Comparison of ENCODE assay signal across 16 cellular contexts in the genomic region with DNA sequence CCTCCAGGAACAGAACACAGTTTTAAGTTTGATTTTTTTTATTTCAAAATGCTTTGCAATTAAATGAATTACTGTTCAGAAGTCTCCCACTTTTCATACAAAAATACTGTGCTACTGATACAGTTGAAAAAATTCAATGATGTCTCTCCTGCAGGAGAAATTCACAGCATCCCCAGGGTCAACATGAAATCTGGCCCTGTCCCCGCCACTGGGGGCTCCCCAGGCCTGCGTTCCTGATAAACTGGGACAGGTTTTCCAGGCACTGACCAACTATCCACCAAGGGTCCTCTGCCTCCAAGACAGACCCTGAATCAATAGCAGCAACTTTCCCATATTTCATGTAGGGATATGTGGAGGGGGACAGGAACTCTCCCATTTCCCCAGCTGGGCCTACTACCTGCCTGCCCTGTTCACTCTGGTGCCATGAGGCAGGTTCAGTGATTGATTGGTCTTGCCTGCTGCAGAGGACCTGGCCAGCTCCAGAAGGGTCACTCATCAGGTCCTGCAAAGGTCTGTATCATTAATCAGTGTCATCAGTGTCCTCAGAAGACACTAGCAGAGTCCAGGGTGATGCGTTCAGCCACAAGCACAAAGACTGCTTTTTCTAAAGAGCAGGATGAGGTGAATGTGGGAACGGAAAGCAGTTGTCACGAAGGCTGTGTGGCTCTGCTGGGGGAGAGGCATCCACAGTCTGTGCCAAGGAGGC. TPM values are rescaled to one million over a fixed set of nuclear protein-coding genes. Genes with fewer than 3 reads are reported as not detected.
A peak's percentile ranks its signal among the peaks of the same experiment; 100 is the strongest.
DNase-seq lines count a peak whose midpoint lies in the region; ATAC-seq, FAIRE-seq and TF ChIP-seq lines count a peak whose summit lies in the region.
"Had no signal": no experiment of that assay in that cellular context is flagged by ENCODE, and none has a peak within 500 bp of the region (broad histone marks: within the 10 kb centered on the region; RNA-seq: fewer than 3 reads in every experiment).

No MANE protein-coding gene starts in this region.

- H3K4me3 ChIP-seq in HepG2 (replicated peaks in 1 of 3; ENCODE audit: insufficient read depth in 1 of 3, low read depth in 2 of 3, low read length in 3 of 3): no peak overlapping the region
- H3K4me3 ChIP-seq in right lobe of liver: no peak overlapping the region
- H3K4me3 ChIP-seq in OCI-LY1 (ENCODE audit: low read depth, low read length, poor library complexity, severe bottlenecking): no peak overlapping the region
- H3K4me3 ChIP-seq in endodermal cell (ENCODE audit: low read length): no peak overlapping the region
- H3K4me3 ChIP-seq in suprapubic skin: no peak overlapping the region
- H3K4me3 ChIP-seq: skin epidermis had no signal

- in situ Hi-C loops in HepG2 (cut with HindIII; ENCODE audit: extremely low pct_ligation_motif_present, low pct_unique_long_range_greater_than_20kb): no loop called here

- no peak overlapping the region for H3K27ac Mint-ChIP-seq in endodermal cell

- TF ChIP-seq EP300 in HepG2 (IDR thresholded peaks at IDR 0.05; ENCODE audit: low read depth in 2 of 2, low read length in 2 of 2) (no peak), HepG2 (CRISPR knock-in tag; IDR thresholded peaks at IDR 0.05; ENCODE audit: borderline replicate concordance) (no peak), suprapubic skin (IDR thresholded peaks at IDR 0.05) (no peak)

- peaks cover 28 to 49% of the 10 kb centered on the region in 2 experiments; a peak in 4 of 5 replicates for H3K36me3 ChIP-seq in HepG2 (replicated peaks in 1 of 2; ENCODE audit: control insufficient read depth in 1 of 2, insufficient read depth in 2 of 2, low read length in 2 of 2)
- H3K36me3 ChIP-seq in right lobe of liver: peaks cover 0 to 44% (median 10%) of the 10 kb centered on the region in 4 donors
- peaks cover 63% of the 10 kb centered on the region for H3K36me3 ChIP-seq in OCI-LY1 (ENCODE audit: insufficient read depth, low read length)
- H3K36me3 ChIP-seq in endodermal cell (ENCODE audit: control insufficient read depth, insufficient read depth, low read length): peaks cover 37% of the 10 kb centered on the region
- peaks cover 53% of the 10 kb centered on the region for H3K36me3 ChIP-seq in suprapubic skin

- no peaks in the 10 kb centered on the region for H3K27me3 ChIP-seq in HepG2 (ENCODE audit: control insufficient read depth in 1 of 2, insufficient read depth in 2 of 2, low read length in 2 of 2)
- H3K27me3 ChIP-seq in right lobe of liver: no peaks in the 10 kb centered on the region
- no peaks in the 10 kb centered on the region for H3K27me3 ChIP-seq in OCI-LY1 (ENCODE audit: insufficient read depth, low read length)
- no peaks in the 10 kb centered on the region for H3K27me3 ChIP-seq in endodermal cell (ENCODE audit: control insufficient read depth, insufficient read depth, low read length, poor library complexity, severe bottlenecking)
- H3K27me3 ChIP-seq in suprapubic skin: no peaks in the 10 kb centered on the region

- no peak overlapping the region for H3K4me3 Mint-ChIP-seq in endodermal cell
- H3K4me3 Mint-ChIP-seq: T-helper 17 cell had no signal

- 95% methylated on average over 5 of the region's 5 CpGs for WGBS in HepG2 (ENCODE audit: low lambda C conversion rate)
- WGBS in right lobe of liver (ENCODE audit: insufficient coverage, low coverage, low lambda C conversion rate, missing lambda C conversion rate): 94% methylated on average over 4 of the region's 5 CpGs
- WGBS in endodermal cell (ENCODE audit: insufficient coverage in 1 of 2, insufficient read length in 1 of 2), 2 experiments: 88 to 89% methylated on average over 3 to 5 of the region's 5 CpGs
- 69% methylated on average over 5 of the region's 5 CpGs for WGBS in suprapubic skin

- H3K36me3 Mint-ChIP-seq in endodermal cell (ENCODE audit: low read depth): peaks cover 31% of the 10 kb centered on the region

- H3K4me2 ChIP-seq in HepG2 (ENCODE audit: low read depth, low read length) (no peak overlapping the region), OCI-LY1 (ENCODE audit: low read length) (no peak overlapping the region)

- no peaks in the 10 kb centered on the region for H3K27me3 Mint-ChIP-seq in endodermal cell (ENCODE audit: insufficient read depth)
- H3K27me3 Mint-ChIP-seq: T-helper 17 cell had no signal

- H3K79me2 ChIP-seq in HepG2 (ENCODE audit: insufficient read depth, low read length) (no peaks in the 10 kb centered on the region), OCI-LY1 (ENCODE audit: insufficient read depth, low read length) (no peaks in the 10 kb centered on the region)

- DNase-seq in HepG2 (ENCODE audit: low spot score) (no peak), right lobe of liver (no peak), endodermal cell (no peak), suprapubic skin (ENCODE audit: low spot score in 2 of 2) (no peak), frontal cortex (ENCODE audit: low spot score in 2 of 2) (no peak), midbrain (lab: John Stamatoyannopoulos, UW) (no peak)
- DNase-seq: activated CD4-positive, alpha-beta T cell treated with anti-CD3 and anti-CD28 coated beads, Interleukin-2, amount 50 U/mL, for 1 hour; activated effector memory CD4-positive, alpha-beta T cell treated with Interleukin-2 at 50 U/mL for 16 hours; AML-193; effector CD4-positive, alpha-beta T cell; NCI-H1694 treated with DMSO at 0.1 percent for 48 hours; occipital lobe; T-helper 17 cell had no signal

- H3K9ac ChIP-seq in HepG2 (ENCODE audit: insufficient read depth, low read depth, low read length) (no peak overlapping the region), OCI-LY1 (ENCODE audit: low read length) (no peak overlapping the region), endodermal cell (ENCODE audit: extremely low read depth, low read length, poor library complexity, severe bottlenecking) (no peak overlapping the region)

- POLR2A ChIA-PET in HepG2 (lab: Yijun Ruan, JAX): interaction anchor here (0.7 to 1.4 kb wide), 3 partner anchors 12 to 57 kb away, joined by 3 read pairs; no protein-coding TSS in a partner anchor

- H3K9me3 Mint-ChIP-seq in endodermal cell: no peaks in the 10 kb centered on the region

- H3K9me3 ChIP-seq in HepG2 (ENCODE audit: low read length) (no peaks in the 10 kb centered on the region), right lobe of liver (no peaks in the 10 kb centered on the region), OCI-LY1 (ENCODE audit: low read length) (no peaks in the 10 kb centered on the region), endodermal cell (ENCODE audit: control insufficient read depth, low read length) (no peaks in the 10 kb centered on the region), suprapubic skin (no peaks in the 10 kb centered on the region)

- H3F3A ChIP-seq in OCI-LY1 (ENCODE audit: insufficient read depth, low read length): no peaks in the 10 kb centered on the region

- intact Hi-C loops in HepG2 (cut with micrococcal nuclease; ENCODE audit: unreplicated experiment): no loop called here
- intact Hi-C loops in right lobe of liver (cut with DNase I): no loop called here

- no TSS peak for BruUV-seq in HepG2 (replicated peaks; lab: Mats Ljungman, UMichigan)

- H3K4me1 Mint-ChIP-seq in endodermal cell: no peaks in the 10 kb centered on the region

- ATAC-seq in HepG2: no peak
- ATAC-seq in right lobe of liver: no peak
- no peak for ATAC-seq in GM19463 (IDR thresholded peaks at IDR 0.05; ENCODE audit: unreplicated experiment)
- ATAC-seq: T-helper 17 cell had no signal

- TF ChIP-seq RAD21 in HepG2 (CRISPR knock-in tag; IDR thresholded peaks at IDR 0.05): no peak

- H4K20me1 ChIP-seq in HepG2 (ENCODE audit: insufficient read depth, low read length) (peaks cover 10% of the 10 kb centered on the region; the same call in 1 of the 2 replicates), OCI-LY1 (ENCODE audit: insufficient read depth, low read length) (no peaks in the 10 kb centered on the region)

- no peaks in the 10 kb centered on the region for H3K9me2 ChIP-seq in OCI-LY1 (ENCODE audit: low read depth, low read length)

- TF ChIP-seq CTCF in HepG2 (CRISPR knock-in tag; IDR thresholded peaks at IDR 0.05) (no peak), right lobe of liver (IDR thresholded peaks at IDR 0.05) (no peak), OCI-LY1 (IDR thresholded peaks at IDR 0.05; ENCODE audit: low read length) (no peak), endodermal cell (conservative IDR thresholded peaks at IDR 0.05) (peak; percentile 33), suprapubic skin (IDR thresholded peaks at IDR 0.05) (no peak)

- H3K4me1 ChIP-seq in HepG2 (ENCODE audit: insufficient read depth, low read length) (peaks cover 32% of the 10 kb centered on the region), right lobe of liver (no peaks in the 10 kb centered on the region), OCI-LY1 (ENCODE audit: insufficient read depth, low read length, severe bottlenecking) (peaks cover 7% of the 10 kb centered on the region), endodermal cell (ENCODE audit: control insufficient read depth, insufficient read depth, low read length) (no peaks in the 10 kb centered on the region), suprapubic skin (peaks cover 34% of the 10 kb centered on the region)

- H2AFZ ChIP-seq in HepG2 (ENCODE audit: low read length) (no peak overlapping the region), OCI-LY1 (ENCODE audit: low read length) (no peak overlapping the region)

- TF ChIP-seq POLR2A in HepG2 (IDR thresholded peaks at IDR 0.05; ENCODE audit: insufficient read depth in 1 of 2, low read depth in 2 of 2, low read length in 2 of 2) (peak; percentile 10 to 18; a peak in 1 of 4 replicates), right lobe of liver (IDR thresholded peaks at IDR 0.05) (no peak), suprapubic skin (IDR thresholded peaks at IDR 0.05) (no peak)

- CTCF ChIA-PET in HepG2 (lab: Yijun Ruan, JAX; ENCODE audit: low intra/inter-chr PET ratio, low total read pairs): no interaction called here

- FAIRE-seq in HepG2 (lab: Jason Lieb, UNC): no peak
- no peak for FAIRE-seq in frontal cortex (lab: Jason Lieb, UNC)

- H3K27ac ChIP-seq in HepG2 (ENCODE audit: extremely low read length, insufficient read depth, low read length) (no peak overlapping the region), right lobe of liver (no peak overlapping the region), OCI-LY1 (ENCODE audit: low read depth, low read length, poor library complexity, severe bottlenecking) (peak overlapping the region; percentile 56), endodermal cell (ENCODE audit: low read depth, low read length) (peak overlapping the region; percentile 44), suprapubic skin (no peak overlapping the region)

RNA-seq across cellular contexts. Expression of a gene that starts 43.4 kb away (rescaled TPM):
- 30.0 and 47.7 TPM in 2 replicates for total RNA-seq in HepG2 (2016; rRNA removed; fragmentation: Illumina TruSeq; extraction: Trizol)
- total RNA-seq in HepG2 (2016; cell fraction: cytosol; rRNA removed; fragmentation: Illumina TruSeq; extraction: Trizol; ENCODE audit: low read depth): 8.9 and 9.7 TPM in 2 replicates
- total RNA-seq in HepG2 (2016; cell fraction: insoluble cytoplasmic fraction; rRNA removed; fragmentation: Illumina TruSeq; extraction: Trizol): 26.3 and 48.8 TPM in 2 replicates
- total RNA-seq in HepG2 (2016; cell fraction: membrane; rRNA removed; fragmentation: Illumina TruSeq; extraction: Trizol): 21.3 and 21.7 TPM in 2 replicates
- total RNA-seq in HepG2 (2016; cell fraction: nucleus; rRNA removed; fragmentation: Illumina TruSeq; extraction: Trizol): 39.3 and 43.4 TPM in 2 replicates
- polyA plus RNA-seq in HepG2 (2011; rRNA removed): 30.1 and 38.6 TPM in 2 replicates
- polyA plus RNA-seq in HepG2 (2011; cell fraction: cytosol; rRNA removed): 27.5 and 28.8 TPM in 2 replicates
- polyA plus RNA-seq in HepG2 (2011; cell fraction: nucleus; rRNA removed): 96.1 and 99.7 TPM in 2 replicates
- polyA plus RNA-seq in HepG2 (2012): 21.9 and 29.8 TPM in 2 replicates
- 7.1 and 8.1 TPM in 2 replicates for polyA plus RNA-seq in HepG2 (2016; cell fraction: cytosol; fragmentation: Illumina TruSeq; extraction: Trizol; ENCODE audit: low read depth)
- polyA plus RNA-seq in HepG2 (2016; cell fraction: insoluble cytoplasmic fraction; fragmentation: Illumina TruSeq; extraction: Trizol; ENCODE audit: low read depth): 25.8 and 29.7 TPM in 2 replicates
- polyA plus RNA-seq in HepG2 (2016; cell fraction: membrane; fragmentation: Illumina TruSeq; extraction: Trizol; ENCODE audit: low read depth): 14.7 and 16.1 TPM in 2 replicates
- 78.0 and 82.4 TPM in 2 replicates for polyA plus RNA-seq in HepG2 (2016; cell fraction: nucleus; fragmentation: Illumina TruSeq; extraction: Trizol; ENCODE audit: insufficient read depth, low read depth)
- 24.4 and 42.4 TPM in 2 replicates for polyA minus RNA-seq in HepG2 (2011; rRNA and poly(A)+ RNA removed; ENCODE audit: low replicate concordance)
- polyA minus RNA-seq in HepG2 (2011; cell fraction: cytosol; rRNA and poly(A)+ RNA removed): 13.1 and 16.7 TPM in 2 replicates
- 18.4 and 22.0 TPM in 2 replicates for polyA minus RNA-seq in HepG2 (2011; cell fraction: nucleus; rRNA and poly(A)+ RNA removed)
- 10 to 100 TPM; 15.5 to 22.9 (median 18.1) TPM for total RNA-seq in right lobe of liver
- 10 to 100 TPM; 39.1 to 43.4 TPM for total RNA-seq in endodermal cell
- 29.2 TPM for polyA plus RNA-seq in endodermal cell (2013, experiment 1 of 2)
- 28.1 TPM for polyA plus RNA-seq in endodermal cell (2013, experiment 2 of 2)
- total RNA-seq in suprapubic skin: 10 to 100 TPM; 42.5 to 91.7 (median 57.9) TPM
- total RNA-seq in frontal cortex: 34.2 TPM

Comparison
In these comparisons a context has a peak if more than half of its experiments do, and no peak if none do; other contexts are left out.
1. POLR2A ChIP-seq: peak in HepG2 (2 of 2); none in right lobe of liver (single experiment) and suprapubic skin (0 of 2).
2. H3K27ac ChIP-seq: peak in OCI-LY1 (single experiment) and endodermal cell (single experiment); none in HepG2 (single experiment), right lobe of liver (0 of 3) and suprapubic skin (single experiment).